ENCODE assay signal across 9 cellular contexts in the genomic region with DNA sequence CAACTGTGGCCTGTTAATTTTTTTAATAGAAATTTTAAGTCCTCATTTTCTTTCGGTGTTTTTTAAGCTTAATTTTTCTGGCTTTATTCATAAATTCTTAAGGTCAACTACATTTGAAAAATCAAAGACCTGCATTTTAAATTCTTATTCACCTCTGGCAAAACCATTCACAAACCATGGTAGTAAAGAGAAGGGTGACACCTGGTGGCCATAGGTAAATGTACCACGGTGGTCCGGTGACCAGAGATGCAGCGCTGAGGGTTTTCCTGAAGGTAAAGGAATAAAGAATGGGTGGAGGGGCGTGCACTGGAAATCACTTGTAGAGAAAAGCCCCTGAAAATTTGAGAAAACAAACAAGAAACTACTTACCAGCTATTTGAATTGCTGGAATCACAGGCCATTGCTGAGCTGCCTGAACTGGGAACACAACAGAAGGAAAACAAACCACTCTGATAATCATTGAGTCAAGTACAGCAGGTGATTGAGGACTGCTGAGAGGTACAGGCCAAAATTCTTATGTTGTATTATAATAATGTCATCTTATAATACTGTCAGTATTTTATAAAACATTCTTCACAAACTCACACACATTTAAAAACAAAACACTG. TPM values are rescaled to one million over a fixed set of nuclear protein-coding genes. Genes with fewer than 3 reads are reported as not detected.
DNase-seq lines count a peak whose midpoint lies in the region; TF ChIP-seq lines count a peak whose summit lies in the region.
"Had no signal": no experiment of that assay in that cellular context is flagged by ENCODE, and none has a peak within 500 bp of the region (broad histone marks: within the 10 kb centered on the region; RNA-seq: fewer than 3 reads in every experiment).

No MANE protein-coding gene starts in this region.

- DNase-seq in NCI-H2107 treated with DMSO at 0.1 percent for 48 hours (lab: John Stamatoyannopoulos, UW; ENCODE audit: unreplicated experiment) (peak; percentile 46), NCI-H2107 (lab: John Stamatoyannopoulos, UW) (no peak), NCI-H128 (lab: John Stamatoyannopoulos, UW; ENCODE audit: unreplicated experiment) (peak; percentile 26), T-helper 22 cell (ENCODE audit: low read depth) (peak; percentile 31), anterior cingulate cortex (lab: John Stamatoyannopoulos, UW) (peak in 45 of 58 donors; percentile 3 to 70 (median 20)), hepatocyte (ENCODE audit: low spot score) (peak; percentile 86), smooth muscle cell (lab: John Stamatoyannopoulos, UW; ENCODE audit: unreplicated experiment) (no peak), NCI-H1048 (lab: John Stamatoyannopoulos, UW) (no peak)

- H2AFZ ChIP-seq in hepatocyte (no peak overlapping the region), smooth muscle cell (ENCODE audit: low read depth) (no peak overlapping the region)

- H3K27ac ChIP-seq in hepatocyte (no peak overlapping the region), smooth muscle cell (ENCODE audit: low read depth) (no peak overlapping the region)
- H3K27ac ChIP-seq: BLaER1 treated with 17β-estradiol and CSF1 and Interleukin-3, amounts not matched to agents 10 nM and 100 nM had no signal

- H3K4me1 ChIP-seq in hepatocyte (ENCODE audit: insufficient read depth) (no peaks in the 10 kb centered on the region), smooth muscle cell (ENCODE audit: low read depth) (peaks cover 1% of the 10 kb centered on the region)

- H4K20me1 ChIP-seq in hepatocyte (ENCODE audit: insufficient read depth, poor library complexity, severe bottlenecking) (no peaks in the 10 kb centered on the region), smooth muscle cell (ENCODE audit: low read depth) (no peaks in the 10 kb centered on the region)
- H4K20me1 ChIP-seq: BLaER1 treated with 17β-estradiol and CSF1 and Interleukin-3, amounts not matched to agents 10 nM and 100 nM had no signal

- 4% methylated on average over 5 of the region's 5 CpGs for WGBS in hepatocyte (ENCODE audit: low lambda C conversion rate, missing lambda C conversion rate)
- 4% methylated on average over 5 of the region's 5 CpGs for WGBS in smooth muscle cell (ENCODE audit: low lambda C conversion rate)

- H3K9me3 ChIP-seq in hepatocyte (ENCODE audit: low read depth), result no peaks in the 10 kb centered on the region
- H3K9me3 ChIP-seq in smooth muscle cell (replicated peaks; ENCODE audit: low read depth), result no peaks in the 10 kb centered on the region

- H3K27me3 ChIP-seq in hepatocyte, result no peaks in the 10 kb centered on the region
- H3K27me3 ChIP-seq in smooth muscle cell (ENCODE audit: low read depth), result no peaks in the 10 kb centered on the region
- H3K27me3 ChIP-seq: BLaER1 treated with 17β-estradiol and CSF1 and Interleukin-3, amounts not matched to agents 10 nM and 100 nM had no signal

- TF ChIP-seq CTCF in hepatocyte (IDR thresholded peaks at IDR 0.05; ENCODE audit: poor library complexity), result peak; percentile 89
- TF ChIP-seq CTCF in smooth muscle cell (IDR thresholded peaks at IDR 0.05; ENCODE audit: borderline replicate concordance, insufficient read depth, poor library complexity, severe bottlenecking), result peak; percentile 80

- H3K9ac ChIP-seq in smooth muscle cell (ENCODE audit: low read depth), result no peak overlapping the region
- H3K9ac ChIP-seq: BLaER1 treated with 17β-estradiol and CSF1 and Interleukin-3, amounts not matched to agents 10 nM and 100 nM had no signal

- H3K36me3 ChIP-seq in hepatocyte (replicated peaks; ENCODE audit: insufficient read depth, low read depth) (no peaks in the 10 kb centered on the region), smooth muscle cell (ENCODE audit: low read depth) (no peaks in the 10 kb centered on the region)
- H3K36me3 ChIP-seq: BLaER1 treated with 17β-estradiol and CSF1 and Interleukin-3, amounts not matched to agents 10 nM and 100 nM had no signal

- H3K79me2 ChIP-seq in hepatocyte (no peaks in the 10 kb centered on the region), smooth muscle cell (ENCODE audit: low read depth) (no peaks in the 10 kb centered on the region)

- H3F3A ChIP-seq in smooth muscle cell (ENCODE audit: low read depth), result peaks cover 2% of the 10 kb centered on the region

- H3K9me2 ChIP-seq in hepatocyte (replicated peaks; ENCODE audit: insufficient read depth), result no peaks in the 10 kb centered on the region

- H3K4me2 ChIP-seq in hepatocyte (no peak overlapping the region), smooth muscle cell (no peak overlapping the region)
- H3K4me2 ChIP-seq: BLaER1 treated with 17β-estradiol and CSF1 and Interleukin-3, amounts not matched to agents 10 nM and 100 nM had no signal

- H3K4me3 ChIP-seq in hepatocyte (no peak overlapping the region), smooth muscle cell (no peak overlapping the region)
- H3K4me3 ChIP-seq: BLaER1 treated with 17β-estradiol and CSF1 and Interleukin-3, amounts not matched to agents 10 nM and 100 nM had no signal

RNA-seq across cellular contexts. Expression of a gene that starts 10.1 kb away (rescaled TPM):
- total RNA-seq in hepatocyte (5.6 and 7.4 TPM in 2 replicates), smooth muscle cell (4.9 and 5.5 TPM in 2 replicates)
- polyA plus RNA-seq in hepatocyte (3.6 and 4.5 TPM in 2 replicates), smooth muscle cell (2.1 and 7.5 TPM in 2 replicates)

Comparison
In these comparisons a context has a peak if more than half of its experiments do, and no peak if none do; other contexts are left out.
1. DNase-seq: peak in NCI-H2107 treated with DMSO at 0.1 percent for 48 hours (single experiment), NCI-H128 (single experiment), T-helper 22 cell (single experiment), anterior cingulate cortex (45 of 58) and hepatocyte (single experiment); none in NCI-H2107 (single experiment), smooth muscle cell (single experiment) and NCI-H1048 (single experiment).